17 cellular contexts compared by ENCODE assay signal in the genomic region with DNA sequence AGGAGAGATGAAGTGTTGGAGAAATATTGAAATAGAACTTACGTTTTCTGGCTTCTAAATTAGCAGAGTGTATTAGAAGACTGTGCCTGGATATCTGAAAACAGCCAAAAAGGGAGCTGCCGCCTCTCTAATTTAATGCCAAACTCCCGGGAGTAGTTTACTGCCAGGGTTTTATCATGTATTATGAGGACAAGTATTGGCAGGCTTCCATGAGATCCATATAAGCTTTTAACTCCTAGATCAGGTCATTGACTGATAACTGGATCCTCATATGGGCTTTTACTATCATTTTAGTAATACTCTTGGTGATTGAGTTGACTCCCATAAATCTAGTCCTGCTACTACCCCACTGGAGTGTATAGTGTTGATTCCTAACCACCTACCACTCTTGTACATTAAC.
"Had no signal": no experiment of that assay in that cellular context is flagged by ENCODE, and none has a peak within 500 bp of the region (broad histone marks: within the 10 kb centered on the region; RNA-seq: fewer than 3 reads in every experiment).

No MANE protein-coding gene starts in this region.

- H3K27ac Mint-ChIP-seq: activated CD4-positive, alpha-beta T cell treated with anti-CD3 and anti-CD28 coated beads, Interleukin-2, amount 10 ng/mL, durations not matched to agents 24 days and 14 days; activated CD8-positive, alpha-beta T cell treated with anti-CD3 and anti-CD28 coated beads, Interleukin-2, amount 10 ng/mL, durations not matched to agents 7 days and 5 days; activated naive CD4-positive, alpha-beta T cell treated with anti-CD3 and anti-CD28 coated beads, Interleukin-2, amount 10 ng/mL, durations not matched to agents 7 days and 5 days; activated naive CD8-positive, alpha-beta T cell treated with anti-CD3 and anti-CD28 coated beads, Interleukin-2, amount 50 U/mL, for 24 hours; brain; effector memory CD8-positive, alpha-beta T cell; progenitor cell of endocrine pancreas had no signal

- H3K9me3 Mint-ChIP-seq: activated CD4-positive, alpha-beta T cell treated with anti-CD3 and anti-CD28 coated beads, Interleukin-2, amount 10 ng/mL, durations not matched to agents 24 days and 14 days; activated naive CD4-positive, alpha-beta T cell treated with anti-CD3 and anti-CD28 coated beads, Interleukin-2, amount 10 ng/mL, durations not matched to agents 7 days and 5 days; activated naive CD8-positive, alpha-beta T cell treated with anti-CD3 and anti-CD28 coated beads, Interleukin-2, amount 50 U/mL, for 24 hours; activated T-cell treated with anti-CD3 and anti-CD28 coated beads, Interleukin-2, amount 50 U/mL, for 4 hours had no signal

- DNase-seq: activated CD4-positive, alpha-beta T cell treated with anti-CD3 and anti-CD28 coated beads, Interleukin-2, amount 10 ng/mL, durations not matched to agents 24 days and 14 days; activated CD8-positive, alpha-beta T cell treated with anti-CD3 and anti-CD28 coated beads, Interleukin-2, amount 10 ng/mL, durations not matched to agents 7 days and 5 days; activated naive CD4-positive, alpha-beta T cell treated with anti-CD3 and anti-CD28 coated beads, Interleukin-2, amount 10 ng/mL, durations not matched to agents 7 days and 5 days; activated naive CD8-positive, alpha-beta T cell treated with anti-CD3 and anti-CD28 coated beads, Interleukin-2, amount 50 U/mL, for 24 hours; activated T-cell treated with anti-CD3 and anti-CD28 coated beads, Interleukin-2, amount 50 U/mL, for 4 hours; anterior cingulate cortex; caudate nucleus; effector memory CD8-positive, alpha-beta T cell; left ventricle myocardium superior; occipital lobe; right cardiac atrium; stimulated activated CD4-positive, alpha-beta T cell treated with anti-CD3 and anti-CD28 coated beads, Interleukin-2, amount 100 ng/mL, for 24 hours; stimulated activated naive CD8-positive, alpha-beta T cell treated with anti-CD3 and anti-CD28 coated beads, Interleukin-15, Interleukin-2, amounts not matched to agents 100 U/mL and 50 U/mL, for 24 hours; substantia nigra; tibial artery had no signal

- H3K27me3 Mint-ChIP-seq: activated CD4-positive, alpha-beta T cell treated with anti-CD3 and anti-CD28 coated beads, Interleukin-2, amount 10 ng/mL, durations not matched to agents 24 days and 14 days; activated naive CD4-positive, alpha-beta T cell treated with anti-CD3 and anti-CD28 coated beads, Interleukin-2, amount 10 ng/mL, durations not matched to agents 7 days and 5 days; activated naive CD8-positive, alpha-beta T cell treated with anti-CD3 and anti-CD28 coated beads, Interleukin-2, amount 50 U/mL, for 24 hours; brain; effector memory CD8-positive, alpha-beta T cell; progenitor cell of endocrine pancreas had no signal

- ATAC-seq: activated CD8-positive, alpha-beta T cell treated with anti-CD3 and anti-CD28 coated beads, Interleukin-2, amount 10 ng/mL, durations not matched to agents 7 days and 5 days; activated naive CD8-positive, alpha-beta T cell treated with anti-CD3 and anti-CD28 coated beads, Interleukin-2, amount 50 U/mL, for 24 hours; activated T-cell treated with anti-CD3 and anti-CD28 coated beads, Interleukin-2, amount 50 U/mL, for 4 hours; effector memory CD8-positive, alpha-beta T cell; left ventricle myocardium superior; right cardiac atrium; stimulated activated naive CD8-positive, alpha-beta T cell treated with anti-CD3 and anti-CD28 coated beads, Interleukin-15, Interleukin-2, amounts not matched to agents 100 U/mL and 50 U/mL, for 24 hours had no signal

- H3K36me3 Mint-ChIP-seq: activated naive CD4-positive, alpha-beta T cell treated with anti-CD3 and anti-CD28 coated beads, Interleukin-2, amount 10 ng/mL, durations not matched to agents 7 days and 5 days; brain had no signal

- H3K4me1 Mint-ChIP-seq: activated CD4-positive, alpha-beta T cell treated with anti-CD3 and anti-CD28 coated beads, Interleukin-2, amount 10 ng/mL, durations not matched to agents 24 days and 14 days; activated naive CD4-positive, alpha-beta T cell treated with anti-CD3 and anti-CD28 coated beads, Interleukin-2, amount 10 ng/mL, durations not matched to agents 7 days and 5 days; activated naive CD8-positive, alpha-beta T cell treated with anti-CD3 and anti-CD28 coated beads, Interleukin-2, amount 50 U/mL, for 24 hours; brain had no signal

- H3K4me3 Mint-ChIP-seq: activated CD4-positive, alpha-beta T cell treated with anti-CD3 and anti-CD28 coated beads, Interleukin-2, amount 10 ng/mL, durations not matched to agents 24 days and 14 days; activated CD8-positive, alpha-beta T cell treated with anti-CD3 and anti-CD28 coated beads, Interleukin-2, amount 10 ng/mL, durations not matched to agents 7 days and 5 days; activated naive CD4-positive, alpha-beta T cell treated with anti-CD3 and anti-CD28 coated beads, Interleukin-2, amount 10 ng/mL, durations not matched to agents 7 days and 5 days; activated naive CD8-positive, alpha-beta T cell treated with anti-CD3 and anti-CD28 coated beads, Interleukin-2, amount 50 U/mL, for 24 hours; activated T-cell treated with anti-CD3 and anti-CD28 coated beads, Interleukin-2, amount 50 U/mL, for 4 hours; brain; effector memory CD8-positive, alpha-beta T cell had no signal
